10 cellular contexts compared by ENCODE assay signal in the genomic region with DNA sequence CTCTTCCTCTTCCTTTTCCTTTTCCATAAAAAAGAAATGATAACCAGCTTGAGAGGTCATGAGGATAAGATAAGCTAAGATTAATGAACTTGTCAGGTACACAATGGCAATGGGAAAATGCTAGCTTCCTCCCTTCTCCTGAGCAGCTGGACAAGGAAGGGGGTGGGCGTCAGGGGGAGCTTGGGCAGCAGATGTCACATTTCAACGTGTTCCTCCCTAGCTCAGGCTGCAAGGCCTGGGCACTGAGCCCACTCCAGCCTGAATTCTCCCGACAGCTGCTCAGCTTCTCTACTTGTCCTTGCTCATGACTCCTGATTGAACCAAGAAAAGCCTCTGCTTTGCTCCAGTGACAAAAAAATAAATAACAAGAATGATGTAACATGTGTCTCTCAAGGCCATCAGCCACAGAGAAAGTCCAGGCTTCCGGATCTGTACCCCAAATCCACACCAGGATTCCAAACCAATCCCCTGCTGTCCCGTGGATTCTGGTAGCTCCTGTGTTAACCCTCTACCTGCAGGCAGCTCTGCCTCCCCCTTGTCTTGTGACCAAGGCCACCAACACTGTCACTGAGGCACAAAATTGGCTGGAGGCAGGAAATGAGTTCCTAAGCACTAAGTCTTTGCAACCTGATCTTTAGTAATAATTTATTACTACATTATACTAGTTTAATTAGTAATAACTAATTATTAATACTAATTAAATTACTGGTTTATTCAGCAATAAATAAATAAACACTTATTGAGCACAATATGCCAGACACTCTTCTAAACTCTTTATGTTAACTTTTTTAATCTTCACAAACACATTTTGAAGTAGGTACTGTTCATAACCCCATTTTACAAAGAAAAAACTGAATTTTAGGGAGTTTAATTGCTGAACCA.
DNase-seq lines count a peak whose midpoint lies in the region; ATAC-seq and TF ChIP-seq lines count a peak whose summit lies in the region.
"Had no signal": no experiment of that assay in that cellular context is flagged by ENCODE, and none has a peak within 500 bp of the region (broad histone marks: within the 10 kb centered on the region; RNA-seq: fewer than 3 reads in every experiment).

No MANE protein-coding gene starts in this region.

- H3K4me1 ChIP-seq in upper lobe of left lung, result peaks cover 42 to 59% (median 57%) of the 10 kb centered on the region in 4 donors

- 30 to 32% methylated on average over 5 of the region's 5 CpGs for WGBS in upper lobe of left lung, 2 donors

- no peaks in the 10 kb centered on the region for H3K9me3 ChIP-seq in upper lobe of left lung

- no peak overlapping the region for H3K4me3 ChIP-seq in upper lobe of left lung

- no peak for TF ChIP-seq POLR2A in upper lobe of left lung (IDR thresholded peaks at IDR 0.05)

- TF ChIP-seq EP300 in upper lobe of left lung (IDR thresholded peaks at IDR 0.05), result peak in 1 of 4 donors; percentile 82

- peak; percentile 43 to 70 for ATAC-seq in upper lobe of left lung (ENCODE audit: low FRiP score in 2 of 2)
- no peak for ATAC-seq in GM18858 (IDR thresholded peaks at IDR 0.05; ENCODE audit: unreplicated experiment)

- in situ Hi-C loops in KBM-7 (cut with MboI; ENCODE audit: low pct_unique_long_range_greater_than_20kb, low sequenced_read_pairs), result no loop called here

- H3K36me3 ChIP-seq in upper lobe of left lung, result no peaks in the 10 kb centered on the region

- H3K27ac ChIP-seq in upper lobe of left lung, result peak overlapping the region; percentile 43 to 60 (median 52)

- peak; percentile 53 to 76 for DNase-seq in NCI-H2081 (lab: John Stamatoyannopoulos, UW)
- DNase-seq in NCI-H2081 treated with DMSO at 0.1 percent for 48 hours (lab: John Stamatoyannopoulos, UW), result no peak
- peak; percentile 42 for DNase-seq in amniotic epithelial cell (ENCODE audit: low read depth)
- DNase-seq in left kidney (ENCODE audit: low read depth, low spot score), result peak; percentile 92
- peak in 1 of 2 donors; percentile 40 for DNase-seq in upper lobe of left lung
- DNase-seq in KBM-7, result no peak
- no peak for DNase-seq in HPDE6-E6E7 (ENCODE audit: extremely low spot score)
- DNase-seq: 8988T, NCI-H1930 had no signal

- H3K27me3 ChIP-seq in upper lobe of left lung, result no peaks in the 10 kb centered on the region

- no peak for TF ChIP-seq CTCF in upper lobe of left lung (IDR thresholded peaks at IDR 0.05)

Comparison
In these comparisons a context has a peak if more than half of its experiments do, and no peak if none do; other contexts are left out.
1. DNase-seq: peak in NCI-H2081 (2 of 2), amniotic epithelial cell (single experiment) and left kidney (single experiment); none in NCI-H2081 treated with DMSO at 0.1 percent for 48 hours (single experiment), KBM-7 (single experiment) and HPDE6-E6E7 (single experiment).